Comparison of ENCODE assay signal across 8 cellular contexts in the genomic region with DNA sequence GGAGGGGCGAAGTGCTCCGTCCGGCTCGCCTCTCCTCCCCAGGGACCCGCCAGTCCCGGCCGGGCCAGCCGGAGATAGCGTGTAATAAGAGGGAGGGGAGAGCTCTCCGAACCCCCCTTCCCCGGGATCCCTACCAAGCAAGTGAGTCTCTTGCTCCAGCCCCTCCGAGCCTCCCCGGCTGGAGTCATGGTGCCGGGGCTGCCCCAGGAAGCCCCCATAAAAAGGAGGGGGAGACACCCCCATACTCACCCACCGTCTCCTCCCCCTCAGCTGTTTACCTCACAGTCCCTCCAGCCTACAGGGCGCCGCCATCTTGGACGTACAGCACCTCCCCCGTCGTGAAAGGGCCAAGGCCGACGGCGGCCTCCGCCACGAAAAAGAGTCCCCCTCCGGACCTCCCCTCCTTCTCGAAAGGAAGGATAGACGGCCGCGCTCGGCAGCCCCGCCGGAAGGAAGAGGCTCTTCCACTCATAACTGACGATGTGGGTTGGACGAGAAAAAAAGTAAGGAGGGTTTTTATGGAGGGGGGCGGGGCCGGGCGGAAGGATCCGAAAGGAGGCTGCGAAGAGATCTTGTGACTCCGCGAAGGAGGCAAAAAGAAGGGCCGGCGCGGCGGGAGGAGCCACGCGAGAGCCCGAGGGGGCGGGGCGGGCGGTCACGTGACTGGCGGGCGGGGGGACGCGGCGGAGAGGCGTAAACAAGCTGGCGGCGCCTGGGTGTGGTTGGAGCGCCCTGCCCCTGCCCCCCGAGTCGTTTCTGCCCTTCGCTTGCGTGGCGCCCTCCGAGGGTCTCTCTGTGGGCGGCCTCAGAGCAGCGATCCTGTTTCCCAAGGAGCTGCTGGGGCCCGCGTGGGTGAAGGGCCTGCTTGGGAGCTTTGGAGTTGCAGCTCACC. TPM values are rescaled to one million over a fixed set of nuclear protein-coding genes. Genes with fewer than 3 reads are reported as not detected.
DNase-seq lines count a peak whose midpoint lies in the region; FAIRE-seq and TF ChIP-seq lines count a peak whose summit lies in the region.

TSS of gene TSC1 (minus strand) at position 323 of the 892 bp plus-strand sequence. CDS start 15,744 bp downstream, outside the sequence.

- H2BK15ac ChIP-seq in H1 (ENCODE audit: low read length) (0 out of 2 replicates have a peak within 1 kb of the TSS, but pooled peaks have one; percentile 24), mesenchymal stem cell (ENCODE audit: low read depth, poor library complexity, severe bottlenecking) (peak within 1 kb of the TSS; percentile 39)

- H2BK12ac ChIP-seq in H1 (ENCODE audit: low read depth, low read length) (peak within 1 kb of the TSS; percentile 93; the same call in 1 of the 2 replicates), mesenchymal stem cell (ENCODE audit: low read length in 2 of 2) (peak within 1 kb of the TSS in 1 of 2 experiments; percentile 89)

- peak within 1 kb of the TSS; percentile 99 to 100 (median 100) for H3K27ac Mint-ChIP-seq in CD14-positive monocyte

- H3K9ac ChIP-seq in H1 (replicated peaks in 1 of 4; ENCODE audit: extremely low read depth in 1 of 4, low read depth in 3 of 4, low read length in 3 of 4) (peak within 1 kb of the TSS; percentile 91 to 97 (median 94)), mesenchymal stem cell (ENCODE audit: low read length) (peak within 1 kb of the TSS; percentile 99)

- no peak for FAIRE-seq in HTR-8/SVneo (lab: Jason Lieb, UNC)
- FAIRE-seq in H1 (lab: Jason Lieb, UNC), result no peak

- no peak for TF ChIP-seq CTCF in CD14-positive monocyte (IDR thresholded peaks at IDR 0.05)
- TF ChIP-seq CTCF in GM20000 (IDR thresholded peaks at IDR 0.05; ENCODE audit: extremely low read depth, missing control alignments), result no peak
- no peak for TF ChIP-seq CTCF in H1 (IDR thresholded peaks at IDR 0.05; ENCODE audit: control extremely low read depth in 1 of 3, insufficient read depth in 1 of 3, low read depth in 1 of 3, low read length in 3 of 3)

- TF ChIP-seq POLR2A in H1 (IDR thresholded peaks at IDR 0.05; ENCODE audit: control extremely low read depth in 1 of 2, low read depth in 2 of 2, low read length in 2 of 2), result peak; percentile 75 to 80

- no peak within 1 kb of the TSS for H3K14ac ChIP-seq in H1 (ENCODE audit: insufficient read length)
- H3K14ac ChIP-seq in mesenchymal stem cell (ENCODE audit: low read length in 2 of 2), result peak within 1 kb of the TSS; percentile 98

- H3K4me2 ChIP-seq in H1 (ENCODE audit: insufficient read depth in 1 of 2, low read depth in 2 of 2, low read length in 2 of 2) (peak within 1 kb of the TSS; percentile 88 to 92), mesenchymal stem cell (ENCODE audit: low read length, poor library complexity, severe bottlenecking) (peak within 1 kb of the TSS; percentile 93)

- H3K4me3 Mint-ChIP-seq in CD14-positive monocyte, result peak within 1 kb of the TSS; percentile 85 to 98

- H2BK120ac ChIP-seq in H1 (replicated peaks; ENCODE audit: low read depth, low read length) (peak within 1 kb of the TSS; percentile 69), mesenchymal stem cell (ENCODE audit: low read depth, low read length) (peak within 1 kb of the TSS; percentile 99)

- no peaks in the 10 kb centered on the region for H3K36me3 ChIP-seq in H1 (ENCODE audit: control insufficient read depth in 2 of 4, insufficient read depth in 4 of 4, low read length in 3 of 4)
- no peaks in the 10 kb centered on the region for H3K36me3 ChIP-seq in mesenchymal stem cell (ENCODE audit: control insufficient read depth in 1 of 2, insufficient read depth in 2 of 2, low read depth in 1 of 2, low read length in 2 of 2)

- H2BK5ac ChIP-seq in H1 (ENCODE audit: low read depth, low read length) (peak within 1 kb of the TSS; percentile 97), mesenchymal stem cell (ENCODE audit: low read depth, low read length, poor library complexity, severe bottlenecking) (peak within 1 kb of the TSS; percentile 97)

- H2AFZ ChIP-seq in H1 (ENCODE audit: low read length) (peak within 1 kb of the TSS; percentile 82; the same call in 1 of the 2 replicates), mesenchymal stem cell (ENCODE audit: low read depth, low read length) (peak within 1 kb of the TSS; percentile 97)

- 2% methylated on average over 37 of the region's 72 CpGs; no CpG with 5 or more reads in 1 of the 2 experiments for whole genome bisulfite sequencing in H1 (ENCODE audit: extremely low coverage in 1 of 2, insufficient coverage in 1 of 2, insufficient read length in 1 of 2, insufficient replicate concordance in 2 of 2, low coverage in 1 of 2, low lambda C conversion rate in 2 of 2, missing lambda C conversion rate in 1 of 2), 2 experiments
- 2% methylated on average over 43 of the region's 72 CpGs for WGBS in mesenchymal stem cell

- H3K79me1 ChIP-seq in H1 (ENCODE audit: low read depth, low read length), result peaks cover 5% of the 10 kb centered on the region
- peaks cover 14% of the 10 kb centered on the region for H3K79me1 ChIP-seq in mesenchymal stem cell (replicated peaks; ENCODE audit: low read length, poor library complexity, severe bottlenecking)

- H3K56ac ChIP-seq in H1 (replicated peaks; ENCODE audit: insufficient read length, low read depth, low read length), result peak within 1 kb of the TSS; percentile 97

- peaks cover 12 to 46% of the 10 kb centered on the region in 2 experiments for H3K79me2 ChIP-seq in H1 (ENCODE audit: control insufficient read depth in 1 of 2, insufficient read depth in 2 of 2, low read length in 2 of 2)

- H3K4me1 Mint-ChIP-seq in CD14-positive monocyte, result peaks cover 20% of the 10 kb centered on the region

- H3K27me3 Mint-ChIP-seq in CD14-positive monocyte (ENCODE audit: low read depth in 3 of 3), result peaks cover 0 to 3% (median 0%) of the 10 kb centered on the region in 3 donors

- TF ChIP-seq RAD21 in H1 (IDR thresholded peaks at IDR 0.05 in 1 of 2, conservative IDR thresholded peaks at IDR 0.05 in 1 of 2; ENCODE audit: low read depth in 2 of 2, low read length in 2 of 2), result no peak

- no peak within 1 kb of the TSS for H2BK20ac ChIP-seq in H1 (ENCODE audit: low read length)

- peaks cover 0 to 2% (median 0%) of the 10 kb centered on the region in 7 donors for H3K9me3 Mint-ChIP-seq in CD14-positive monocyte

- H3K23ac ChIP-seq in H1 (ENCODE audit: insufficient read length) (no peak within 1 kb of the TSS), mesenchymal stem cell (ENCODE audit: low read length in 2 of 2) (peak within 1 kb of the TSS in 1 of 2 experiments; percentile 34)

- DNase-seq in CD14-positive monocyte (ENCODE audit: low spot score) (peak; percentile 97), GM20000 (ENCODE audit: low spot score) (peak; percentile 93), HTR-8/SVneo (ENCODE audit: insufficient read length, low spot score) (peak; percentile 83), NOMO-1 treated with DMSO at 0.1 percent for 48 hours (lab: John Stamatoyannopoulos, UW; ENCODE audit: unreplicated experiment) (peak; percentile 92), H1 (ENCODE audit: low read depth in 1 of 2, low spot score in 2 of 2) (peak; percentile 75 to 97), mesenchymal stem cell (peak; percentile 98)
- peak; percentile 93 to 97 (median 94) for DNase-seq in activated CD8-positive, alpha-beta memory T cell treated with anti-CD3 and anti-CD28 coated beads for 48 hours (ENCODE audit: low read depth in 2 of 3, low spot score in 2 of 3)
- peak; percentile 90 for DNase-seq in stimulated activated CD8-positive, alpha-beta memory T cell treated with anti-CD3 and anti-CD28 coated beads, Interleukin-12 subunit alpha, Interleukin-12 subunit beta, amount 100 ng/mL, for 24 hours (ENCODE audit: extremely low read depth)

- intact Hi-C loops in CD14-positive monocyte (cut with micrococcal nuclease), result loop anchor here in 1 of 2 donors (10.0 kb wide), 1 partner anchor 390 kb away; the partner anchor contains the start of gene SURF6

- peak within 1 kb of the TSS; percentile 88; the same call in 1 of the 2 replicates for H2AK5ac ChIP-seq in H1 (ENCODE audit: low read depth, low read length)
- H2AK5ac ChIP-seq in mesenchymal stem cell (ENCODE audit: low read length, severe bottlenecking), result peak within 1 kb of the TSS; percentile 41

- peak within 1 kb of the TSS; percentile 100 for H3K27ac ChIP-seq in H1 (ENCODE audit: low read depth, low read length)
- peak within 1 kb of the TSS; percentile 99 for H3K27ac ChIP-seq in mesenchymal stem cell (ENCODE audit: low read length, poor library complexity, severe bottlenecking)

- POLR2A ChIA-PET in H1 (lab: Charles Lee; ENCODE audit: partially characterized antibody), result interaction anchor here (0.6 to 2.2 kb wide), 10 partner anchors 9 to 274 kb away, joined by 3 to 12 read pairs (median 4); partner anchors contain the start of genes DDX31 and GTF3C4

- H3K18ac ChIP-seq in H1 (ENCODE audit: extremely low read depth, low read length), result peak within 1 kb of the TSS; percentile 92; the same call in 1 of the 2 replicates
- peak within 1 kb of the TSS; percentile 96 to 98 for H3K18ac ChIP-seq in mesenchymal stem cell (ENCODE audit: low read depth in 1 of 2, low read length in 2 of 2)

- peak within 1 kb of the TSS; percentile 91 to 95 (median 92) for H3K4me3 ChIP-seq in H1 (ENCODE audit: extremely low read depth in 1 of 4, insufficient read depth in 2 of 4, low read depth in 3 of 4, low read length in 4 of 4)
- H3K4me3 ChIP-seq in mesenchymal stem cell (ENCODE audit: insufficient read depth in 1 of 2, low read depth in 1 of 2, low read length in 2 of 2), result peak within 1 kb of the TSS; percentile 79 to 99

- peak within 1 kb of the TSS; percentile 100 for H4K5ac ChIP-seq in H1 (ENCODE audit: insufficient read length, low read depth, low read length)

- no peaks in the 10 kb centered on the region for H3K9me3 ChIP-seq in H1 (ENCODE audit: insufficient read depth in 2 of 2, low read depth in 1 of 2, low read length in 1 of 2)
- H3K9me3 ChIP-seq in mesenchymal stem cell (ENCODE audit: control insufficient read depth, low read length), result no peaks in the 10 kb centered on the region

- H4K20me1 ChIP-seq in H1 (replicated peaks in 1 of 2; ENCODE audit: control insufficient read depth in 1 of 2, insufficient read depth in 2 of 2, low read length in 2 of 2), result peaks cover 0 to 2% of the 10 kb centered on the region in 2 experiments

- H3K4me1 ChIP-seq in H1 (replicated peaks in 1 of 4; ENCODE audit: control insufficient read depth in 3 of 4, insufficient read depth in 4 of 4, low read length in 3 of 4) (peaks cover 4 to 13% (median 9%) of the 10 kb centered on the region in 4 experiments), mesenchymal stem cell (ENCODE audit: control insufficient read depth, insufficient read depth, low read depth, low read length) (peaks cover 11% of the 10 kb centered on the region)

- H3K4ac ChIP-seq in H1 (replicated peaks; ENCODE audit: insufficient read length, low read depth, low read length) (no peak within 1 kb of the TSS), mesenchymal stem cell (ENCODE audit: low read depth in 1 of 2, low read length in 2 of 2) (peak within 1 kb of the TSS; percentile 86 to 100)

- peak within 1 kb of the TSS; percentile 94 for H4K91ac ChIP-seq in H1 (replicated peaks; ENCODE audit: insufficient read length, low read length)
- peak within 1 kb of the TSS; percentile 86 for H4K91ac ChIP-seq in mesenchymal stem cell (ENCODE audit: low read length)

- CTCF ChIA-PET in H1 (lab: Charles Lee; ENCODE audit: partially characterized antibody), result interaction anchor here (1.1 to 3.7 kb wide), 4 partner anchors 27 to 42 kb away, joined by 4 to 14 read pairs (median 4); partner anchors contain the start of gene GFI1B

- H4K8ac ChIP-seq in H1 (ENCODE audit: extremely low read depth, insufficient read depth, low read length) (peak within 1 kb of the TSS; percentile 100), mesenchymal stem cell (ENCODE audit: low read length) (peak within 1 kb of the TSS; percentile 98)

- H3K27me3 ChIP-seq in H1 (replicated peaks in 1 of 4; ENCODE audit: control insufficient read depth in 3 of 4, extremely low read depth in 1 of 4, insufficient read depth in 3 of 4, low read length in 3 of 4) (no peaks in the 10 kb centered on the region), mesenchymal stem cell (ENCODE audit: control insufficient read depth in 1 of 2, insufficient read depth in 1 of 2, low read length in 2 of 2) (no peaks in the 10 kb centered on the region)

- H3K36me3 Mint-ChIP-seq in CD14-positive monocyte, result no peaks in the 10 kb centered on the region

- H3K23me2 ChIP-seq in H1 (ENCODE audit: low read depth, low read length), result peaks cover 7% of the 10 kb centered on the region; the same call in 1 of the 2 replicates

- TF ChIP-seq EP300 in H1 (IDR thresholded peaks at IDR 0.05; ENCODE audit: borderline replicate concordance in 1 of 2, low read depth in 2 of 2, low read length in 2 of 2), result 0 out of 3 replicates have a peak, but pooled peaks of 1 of the 2 experiments have one; percentile 10

RNA-seq across cellular contexts. Expression of gene TSC1, which starts in this region (rescaled TPM):
- polyA plus RNA-seq in CD14-positive monocyte (1 to 10 TPM; 3.3 to 5.8 TPM), H1 (2011; rRNA removed) (36.2 and 37.2 TPM in 2 replicates)
- 39.1 and 46.0 TPM in 2 replicates for total RNA-seq in H1 (2021; fragmentation: NEBNext Ultra II Directional; extraction: Animal tissue kit (Norgen Biotek cat#: 25700))
- polyA plus RNA-seq in H1 (2011; cell fraction: cytosol; rRNA removed), result 32.4 TPM
- polyA plus RNA-seq in H1 (2011; cell fraction: nucleus; rRNA removed), result 106 TPM
- polyA plus RNA-seq in H1 (2012, experiment 1 of 2), result 22.0 to 28.6 TPM (median 27.4 TPM) in 4 replicates
- 5.3 TPM for polyA plus RNA-seq in H1 (2012, experiment 2 of 2)
- polyA plus RNA-seq in H1 (2013, experiment 1 of 2), result 22.7 TPM
- 19.1 TPM for polyA plus RNA-seq in H1 (2013, experiment 2 of 2)
- polyA minus RNA-seq in H1 (2011; rRNA and poly(A)+ RNA removed), result 125 and 138 TPM in 2 replicates
- polyA minus RNA-seq in H1 (2011; cell fraction: cytosol; rRNA and poly(A)+ RNA removed), result 31.8 TPM
- 147 TPM for polyA minus RNA-seq in H1 (2011; cell fraction: nucleus; rRNA and poly(A)+ RNA removed)
- polyA plus RNA-seq in mesenchymal stem cell (2013, experiment 1 of 2), result 25.9 TPM
- 23.9 TPM for polyA plus RNA-seq in mesenchymal stem cell (2013, experiment 2 of 2)

Comparison
In these comparisons a context has a peak if more than half of its experiments do, and no peak if none do; other contexts are left out.
1. Peak in every context shown above with its lines: DNase-seq, H3K4me3 ChIP-seq and H3K27ac ChIP-seq.